ENCODE assay signal across 9 cellular contexts in the genomic region with DNA sequence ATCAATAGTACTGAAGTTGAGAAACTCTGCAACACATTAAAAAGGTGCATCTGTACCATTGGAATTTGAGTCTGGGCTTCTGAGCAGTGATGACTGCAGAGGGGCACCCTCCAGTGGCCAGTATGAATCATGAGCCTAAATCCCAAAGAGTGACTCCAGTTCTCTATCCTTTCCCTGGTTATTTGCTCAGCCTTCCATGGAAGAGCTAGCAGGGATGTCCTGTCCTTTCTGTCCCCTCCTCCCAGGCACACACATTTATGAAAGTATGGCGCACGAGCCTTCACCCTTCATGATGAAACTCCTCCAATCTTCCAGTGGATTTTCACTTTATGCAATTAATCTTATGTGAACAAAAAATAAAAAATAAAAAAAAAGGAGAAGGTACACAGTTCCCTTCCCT.
A peak's percentile ranks its signal among the peaks of the same experiment; 100 is the strongest.
DNase-seq lines count a peak whose midpoint lies in the region; ATAC-seq and TF ChIP-seq lines count a peak whose summit lies in the region.
"Had no signal": no experiment of that assay in that cellular context is flagged by ENCODE, and none has a peak within 500 bp of the region (broad histone marks: within the 10 kb centered on the region; RNA-seq: fewer than 3 reads in every experiment).

No MANE protein-coding gene starts in this region.

- peak; percentile 1 for DNase-seq in COR-L47 (lab: John Stamatoyannopoulos, UW)
- peak; percentile 48 for DNase-seq in HT1080 (ENCODE audit: low read depth)
- peak; percentile 69 for DNase-seq in kidney glomerular epithelial cell (lab: John Stamatoyannopoulos, UW)
- DNase-seq in posterior vena cava (ENCODE audit: low spot score), result no peak
- no peak for DNase-seq in CD8-positive, alpha-beta T cell
- DNase-seq in stimulated activated naive CD4-positive, alpha-beta T cell treated with Interleukin-2 at 50 U/mL for 16 hours (lab: John Stamatoyannopoulos, UW), result no peak

- no peak overlapping the region for H3K27ac Mint-ChIP-seq in CD8-positive, alpha-beta T cell

- no peaks in the 10 kb centered on the region for H3K36me3 Mint-ChIP-seq in CD8-positive, alpha-beta T cell

- intact Hi-C loops in posterior vena cava (cut with DNase I), result loop anchor here (10.0 kb wide), 2 partner anchors 240 to 250 kb away; no protein-coding TSS in a partner anchor
- intact Hi-C loops in CD8-positive, alpha-beta T cell (cut with DNase I, micrococcal nuclease), result loop anchor here in 1 of 2 experiments (10.0 kb wide), 1 partner anchor 350 kb away; no protein-coding TSS in a partner anchor

- no peaks in the 10 kb centered on the region for H3K27me3 ChIP-seq in CD8-positive, alpha-beta T cell (ENCODE audit: insufficient read depth, low read length)

- H3K4me3 Mint-ChIP-seq in CD8-positive, alpha-beta T cell, result no peak overlapping the region

- H3K9me3 Mint-ChIP-seq in CD8-positive, alpha-beta T cell, result no peaks in the 10 kb centered on the region

- H3K27ac ChIP-seq in CD8-positive, alpha-beta T cell (ENCODE audit: low read depth, low read length), result no peak overlapping the region
- H3K27ac ChIP-seq: parathyroid adenoma had no signal

- TF ChIP-seq CTCF in WI38 (IDR thresholded peaks at IDR 0.05; ENCODE audit: low read depth, low read length), result peak; percentile 62
- TF ChIP-seq CTCF in CD8-positive, alpha-beta T cell (IDR thresholded peaks at IDR 0.05), result no peak

- H3K4me1 ChIP-seq in CD8-positive, alpha-beta T cell (ENCODE audit: insufficient read depth, low read length), result no peaks in the 10 kb centered on the region
- H3K4me1 ChIP-seq: parathyroid adenoma had no signal

- peaks cover 10% of the 10 kb centered on the region for H3K4me1 Mint-ChIP-seq in CD8-positive, alpha-beta T cell (ENCODE audit: low read depth)

- H3K36me3 ChIP-seq in CD8-positive, alpha-beta T cell (ENCODE audit: insufficient read depth, low read length), result no peaks in the 10 kb centered on the region

- peaks cover 7% of the 10 kb centered on the region for H3K27me3 Mint-ChIP-seq in CD8-positive, alpha-beta T cell (ENCODE audit: low read depth)

- H3K4me3 ChIP-seq in WI38 (ENCODE audit: low read depth, low read length), result no peak overlapping the region
- H3K4me3 ChIP-seq in CD8-positive, alpha-beta T cell (ENCODE audit: low read depth, low read length), result no peak overlapping the region

- CTCF ChIA-PET in CD8-positive, alpha-beta T cell (lab: Charles Lee), result interaction anchor here (1.1 to 12.9 kb wide), 10 partner anchors 39 to 421 kb away, joined by 3 to 109 read pairs (median 24); partner anchors contain the start of gene GPX8

- no peak for ATAC-seq in HG03442 (IDR thresholded peaks at IDR 0.05; ENCODE audit: unreplicated experiment)
- ATAC-seq in CD8-positive, alpha-beta T cell, result no peak

- no peaks in the 10 kb centered on the region for H3K9me3 ChIP-seq in CD8-positive, alpha-beta T cell (ENCODE audit: low read length)

- POLR2A ChIA-PET in CD8-positive, alpha-beta T cell (lab: Charles Lee), result interaction anchor here (1.7 kb wide), 1 partner anchor 255 kb away, joined by 5 read pairs; the partner anchor contains the start of gene GPX8

Comparison
In these comparisons a context has a peak if more than half of its experiments do, and no peak if none do; other contexts are left out.
1. DNase-seq: peak in COR-L47 (single experiment), HT1080 (single experiment) and kidney glomerular epithelial cell (single experiment); none in posterior vena cava (single experiment), CD8-positive, alpha-beta T cell (0 of 7) and stimulated activated naive CD4-positive, alpha-beta T cell treated with Interleukin-2 at 50 U/mL for 16 hours (single experiment).